7 cellular contexts compared by ENCODE assay signal in genomic region chr4:55358668-55359067, GRCh38. TPM values are rescaled to one million over a fixed set of nuclear protein-coding genes. Genes with fewer than 3 reads are reported as not detected.
A peak's percentile ranks its signal among the peaks of the same experiment; 100 is the strongest.
DNase-seq lines count a peak whose midpoint lies in the region; ATAC-seq and TF ChIP-seq lines count a peak whose summit lies in the region.

No MANE protein-coding gene starts in this region.

- WGBS in SK-N-SH (ENCODE audit: low lambda C conversion rate): 41% methylated on average over 2 of the region's 2 CpGs

- CTCF ChIA-PET in SK-N-SH (lab: Yijun Ruan, JAX): interaction anchor here (0.6 to 1.3 kb wide), 2 partner anchors 13 to 376 kb away, joined by 3 to 4 read pairs; partner anchors contain the start of gene SRD5A3

- peaks cover 0 to 19% of the 10 kb centered on the region in 2 experiments; a peak in 2 of 4 replicates for H3K4me1 ChIP-seq in SK-N-SH (ENCODE audit: control insufficient read depth in 1 of 2, insufficient read depth in 2 of 2, low read depth in 1 of 2, low read length in 1 of 2)

- intact Hi-C loops in left cardiac atrium (cut with DNase I) (no loop called here), posterior cingulate gyrus (cut with DNase I) (no loop called here)

- H3K4me2 ChIP-seq in SK-N-SH: peak overlapping the region; percentile 14

- TF ChIP-seq RAD21 in SK-N-SH (IDR thresholded peaks at IDR 0.05; ENCODE audit: low read length): no peak

- peak; percentile 79 for ATAC-seq in GM18873 (IDR thresholded peaks at IDR 0.05; ENCODE audit: low FRiP score, unreplicated experiment)
- ATAC-seq in HG02981 (IDR thresholded peaks at IDR 0.05; ENCODE audit: unreplicated experiment): peak; percentile 84
- ATAC-seq in left cardiac atrium: peak; percentile 64 to 92

- H3K36me3 ChIP-seq in SK-N-SH (replicated peaks in 1 of 2; ENCODE audit: control insufficient read depth in 1 of 2, insufficient read depth in 2 of 2, low read length in 1 of 2): no peaks in the 10 kb centered on the region

- peak overlapping the region; percentile 15; the same call in 1 of the 2 replicates for H3K9ac ChIP-seq in SK-N-SH

- peak overlapping the region; percentile 67; the same call in 1 of the 2 replicates for H2AFZ ChIP-seq in SK-N-SH (ENCODE audit: low read depth)

- H3F3A ChIP-seq in SK-N-SH (replicated peaks; ENCODE audit: insufficient read depth): peaks cover 21% of the 10 kb centered on the region

- H3K4me3 ChIP-seq in SK-N-SH (ENCODE audit: low read depth in 2 of 2, low read length in 1 of 2): no peak overlapping the region

- no peak for TF ChIP-seq CTCF in SK-N-SH (IDR thresholded peaks at IDR 0.05)

- no peak for TF ChIP-seq EP300 in SK-N-SH (IDR thresholded peaks at IDR 0.05; ENCODE audit: borderline replicate concordance in 1 of 2, low read depth in 1 of 2, low read length in 1 of 2)

- H3K79me2 ChIP-seq in SK-N-SH (ENCODE audit: insufficient read depth): no peaks in the 10 kb centered on the region

- no peaks in the 10 kb centered on the region for H3K27me3 ChIP-seq in SK-N-SH (ENCODE audit: insufficient read depth)

- H4K20me1 ChIP-seq in SK-N-SH (ENCODE audit: insufficient read depth): no peaks in the 10 kb centered on the region

- peak overlapping the region in 1 of 2 experiments; percentile 81; a peak in 2 of 4 replicates for H3K27ac ChIP-seq in SK-N-SH (ENCODE audit: low read depth in 2 of 2, low read length in 1 of 2)

- POLR2A ChIA-PET in SK-N-SH (lab: Yijun Ruan, JAX): no interaction called here

- no peaks in the 10 kb centered on the region for H3K9me2 ChIP-seq in SK-N-SH

- no peaks in the 10 kb centered on the region for H3K9me3 ChIP-seq in SK-N-SH

- DNase-seq in SK-N-SH (no peak), left cardiac atrium (no peak), posterior cingulate gyrus (no peak), nucleus accumbens (lab: John Stamatoyannopoulos, UW) (no peak)
- no peak for DNase-seq in activated CD4-positive, alpha-beta T cell treated with anti-CD3 and anti-CD28 coated beads for 1 hour

TF ChIP-seq in SK-N-SH, 30 proteins besides CTCF, POLR2A, EP300 and RAD21:
- TF ChIP-seq TAF1 (IDR thresholded peaks at IDR 0.05; ENCODE audit: borderline replicate concordance, low read depth, low read length) (no peak), GABPA (IDR thresholded peaks at IDR 0.05; ENCODE audit: low read depth) (no peak), FOXJ3 (CRISPR knock-in tag; IDR thresholded peaks at IDR 0.05) (no peak), JUND (IDR thresholded peaks at IDR 0.05) (peak; percentile 21; the same call in 1 of the 2 replicates), ELF1 (IDR thresholded peaks at IDR 0.05) (no peak), CHD2 (IDR thresholded peaks at IDR 0.05; ENCODE audit: low read length, partially characterized antibody) (no peak), FOSL2 (IDR thresholded peaks at IDR 0.05; ENCODE audit: borderline replicate concordance, low read depth) (peak; percentile 55; the same call in 1 of the 2 replicates), USF1 (IDR thresholded peaks at IDR 0.05; ENCODE audit: borderline replicate concordance, low read depth) (no peak), MEF2A (IDR thresholded peaks at IDR 0.05; ENCODE audit: borderline replicate concordance, low read depth) (peak; percentile 76)
- TF ChIP-seq, protein P1, sequence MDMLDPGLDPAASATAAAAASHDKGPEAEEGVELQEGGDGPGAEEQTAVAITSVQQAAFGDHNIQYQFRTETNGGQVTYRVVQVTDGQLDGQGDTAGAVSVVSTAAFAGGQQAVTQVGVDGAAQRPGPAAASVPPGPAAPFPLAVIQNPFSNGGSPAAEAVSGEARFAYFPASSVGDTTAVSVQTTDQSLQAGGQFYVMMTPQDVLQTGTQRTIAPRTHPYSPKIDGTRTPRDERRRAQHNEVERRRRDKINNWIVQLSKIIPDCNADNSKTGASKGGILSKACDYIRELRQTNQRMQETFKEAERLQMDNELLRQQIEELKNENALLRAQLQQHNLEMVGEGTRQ (IDR thresholded peaks at IDR 0.05; ENCODE audit: borderline replicate concordance, low read depth, low read length): no peak
- TF ChIP-seq, protein P2, sequence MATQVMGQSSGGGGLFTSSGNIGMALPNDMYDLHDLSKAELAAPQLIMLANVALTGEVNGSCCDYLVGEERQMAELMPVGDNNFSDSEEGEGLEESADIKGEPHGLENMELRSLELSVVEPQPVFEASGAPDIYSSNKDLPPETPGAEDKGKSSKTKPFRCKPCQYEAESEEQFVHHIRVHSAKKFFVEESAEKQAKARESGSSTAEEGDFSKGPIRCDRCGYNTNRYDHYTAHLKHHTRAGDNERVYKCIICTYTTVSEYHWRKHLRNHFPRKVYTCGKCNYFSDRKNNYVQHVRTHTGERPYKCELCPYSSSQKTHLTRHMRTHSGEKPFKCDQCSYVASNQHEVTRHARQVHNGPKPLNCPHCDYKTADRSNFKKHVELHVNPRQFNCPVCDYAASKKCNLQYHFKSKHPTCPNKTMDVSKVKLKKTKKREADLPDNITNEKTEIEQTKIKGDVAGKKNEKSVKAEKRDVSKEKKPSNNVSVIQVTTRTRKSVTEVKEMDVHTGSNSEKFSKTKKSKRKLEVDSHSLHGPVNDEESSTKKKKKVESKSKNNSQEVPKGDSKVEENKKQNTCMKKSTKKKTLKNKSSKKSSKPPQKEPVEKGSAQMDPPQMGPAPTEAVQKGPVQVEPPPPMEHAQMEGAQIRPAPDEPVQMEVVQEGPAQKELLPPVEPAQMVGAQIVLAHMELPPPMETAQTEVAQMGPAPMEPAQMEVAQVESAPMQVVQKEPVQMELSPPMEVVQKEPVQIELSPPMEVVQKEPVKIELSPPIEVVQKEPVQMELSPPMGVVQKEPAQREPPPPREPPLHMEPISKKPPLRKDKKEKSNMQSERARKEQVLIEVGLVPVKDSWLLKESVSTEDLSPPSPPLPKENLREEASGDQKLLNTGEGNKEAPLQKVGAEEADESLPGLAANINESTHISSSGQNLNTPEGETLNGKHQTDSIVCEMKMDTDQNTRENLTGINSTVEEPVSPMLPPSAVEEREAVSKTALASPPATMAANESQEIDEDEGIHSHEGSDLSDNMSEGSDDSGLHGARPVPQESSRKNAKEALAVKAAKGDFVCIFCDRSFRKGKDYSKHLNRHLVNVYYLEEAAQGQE (IDR thresholded peaks at IDR 0.05; ENCODE audit: low read depth, low read length): no peak

RNA-seq across cellular contexts. Expression of gene SRD5A3, which starts 12.6 kb away (rescaled TPM):
- 5.1 TPM in 2 replicates for polyA plus RNA-seq in SK-N-SH (2012; rRNA removed)
- polyA plus RNA-seq in SK-N-SH (2012; cell fraction: cytosol; rRNA removed): 5.9 and 6.4 TPM in 2 replicates
- 2.1 TPM in 2 replicates for polyA plus RNA-seq in SK-N-SH (2012; cell fraction: nucleus; rRNA removed)
- 10 to 100 TPM; 10.9 to 13.5 TPM for total RNA-seq in left cardiac atrium

RNA-seq across cellular contexts. Expression of gene TMEM165, which starts 37.1 kb away (rescaled TPM):
- polyA plus RNA-seq in SK-N-SH (2012; rRNA removed): 58.6 and 89.2 TPM in 2 replicates
- polyA plus RNA-seq in SK-N-SH (2012; cell fraction: cytosol; rRNA removed): 75.8 and 85.3 TPM in 2 replicates
- 70.8 and 135 TPM in 2 replicates for polyA plus RNA-seq in SK-N-SH (2012; cell fraction: nucleus; rRNA removed)
- 100 to 1,000 TPM in 1 of 2 donors, 10 to 100 TPM in 1; 54.6 to 101 TPM for total RNA-seq in left cardiac atrium
